In the genomic region with DNA sequence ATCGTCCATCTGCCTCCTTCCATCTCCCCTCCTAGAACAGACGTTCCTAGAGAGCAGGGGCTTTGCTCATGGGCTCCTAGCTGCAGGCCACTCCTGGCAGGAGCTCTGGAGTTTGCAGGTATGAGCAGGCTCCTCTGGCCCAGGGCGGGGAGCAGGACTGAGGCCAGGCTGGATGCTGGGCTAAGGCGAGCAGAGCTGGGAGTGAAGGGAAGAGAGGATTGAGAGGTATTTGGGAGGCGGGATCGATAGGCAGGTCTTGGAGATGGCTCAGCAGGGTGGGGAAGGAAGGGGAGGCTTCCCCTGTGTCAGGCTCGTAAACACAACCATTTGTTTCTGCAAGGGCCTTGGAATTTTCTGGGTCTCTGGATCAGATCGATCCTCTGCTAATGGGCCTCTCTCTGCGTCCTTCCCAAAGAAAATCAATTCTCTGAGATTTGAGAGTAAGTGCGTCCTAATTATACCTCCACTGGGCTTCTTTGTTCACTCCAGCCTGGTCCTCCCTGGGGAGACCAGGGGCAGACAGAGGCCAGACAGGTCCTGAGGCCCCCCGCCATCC, we compare ENCODE assay signal across 16 cellular contexts.
"Had no signal": no experiment of that assay in that cellular context is flagged by ENCODE, and none has a peak within 500 bp of the region (broad histone marks: within the 10 kb centered on the region; RNA-seq: fewer than 3 reads in every experiment).

No MANE protein-coding gene starts in this region.

- H3K36me3 ChIP-seq: cardiac muscle cell, lower lobe of right lung, ovary, sigmoid colon, upper lobe of left lung had no signal

- DNase-seq: activated CD4-positive, alpha-beta T cell treated with anti-CD3 and anti-CD28 coated beads, Interleukin-2, amount 50 U/mL, for 48 hours; activated naive CD4-positive, alpha-beta T cell treated with anti-CD3 and anti-CD28 coated beads, Interleukin-2, amount 50 U/mL, for 16 hours; activated T-cell treated with anti-CD3 and anti-CD28 coated beads, Interleukin-2, amount 50 U/mL, for 1 hour; dorsolateral prefrontal cortex; immature natural killer cell; lower lobe of right lung; nephron progenitor cell; ovary; sigmoid colon; stimulated activated CD4-positive, alpha-beta T cell treated with anti-CD3 and anti-CD28 coated beads, Interleukin-1b, Interleukin-23, amount 100 ng/mL, for 48 hours; stimulated activated naive CD8-positive, alpha-beta T cell treated with anti-CD3 and anti-CD28 coated beads, Interleukin-15, amount 100 ng/mL, for 72 hours; T-helper 1 cell; testis had no signal

- H3K27me3 ChIP-seq: cardiac muscle cell, ovary, sigmoid colon, testis, upper lobe of left lung had no signal

- H3K9me3 ChIP-seq: lower lobe of right lung, ovary, sigmoid colon, testis had no signal

- FAIRE-seq: endometrium had no signal

- H3K4me3 ChIP-seq: cardiac muscle cell, dorsolateral prefrontal cortex, lower lobe of right lung, ovary, sigmoid colon, testis, upper lobe of left lung had no signal

- ATAC-seq: lower lobe of right lung; stimulated activated naive CD8-positive, alpha-beta T cell treated with anti-CD3 and anti-CD28 coated beads, Interleukin-15, amount 100 ng/mL, for 72 hours had no signal

- H3K27ac ChIP-seq: cardiac muscle cell, dorsolateral prefrontal cortex, lower lobe of right lung, ovary, sigmoid colon, testis, upper lobe of left lung had no signal

- H3K4me1 ChIP-seq: lower lobe of right lung, sigmoid colon, upper lobe of left lung had no signal
